In the genomic region with DNA sequence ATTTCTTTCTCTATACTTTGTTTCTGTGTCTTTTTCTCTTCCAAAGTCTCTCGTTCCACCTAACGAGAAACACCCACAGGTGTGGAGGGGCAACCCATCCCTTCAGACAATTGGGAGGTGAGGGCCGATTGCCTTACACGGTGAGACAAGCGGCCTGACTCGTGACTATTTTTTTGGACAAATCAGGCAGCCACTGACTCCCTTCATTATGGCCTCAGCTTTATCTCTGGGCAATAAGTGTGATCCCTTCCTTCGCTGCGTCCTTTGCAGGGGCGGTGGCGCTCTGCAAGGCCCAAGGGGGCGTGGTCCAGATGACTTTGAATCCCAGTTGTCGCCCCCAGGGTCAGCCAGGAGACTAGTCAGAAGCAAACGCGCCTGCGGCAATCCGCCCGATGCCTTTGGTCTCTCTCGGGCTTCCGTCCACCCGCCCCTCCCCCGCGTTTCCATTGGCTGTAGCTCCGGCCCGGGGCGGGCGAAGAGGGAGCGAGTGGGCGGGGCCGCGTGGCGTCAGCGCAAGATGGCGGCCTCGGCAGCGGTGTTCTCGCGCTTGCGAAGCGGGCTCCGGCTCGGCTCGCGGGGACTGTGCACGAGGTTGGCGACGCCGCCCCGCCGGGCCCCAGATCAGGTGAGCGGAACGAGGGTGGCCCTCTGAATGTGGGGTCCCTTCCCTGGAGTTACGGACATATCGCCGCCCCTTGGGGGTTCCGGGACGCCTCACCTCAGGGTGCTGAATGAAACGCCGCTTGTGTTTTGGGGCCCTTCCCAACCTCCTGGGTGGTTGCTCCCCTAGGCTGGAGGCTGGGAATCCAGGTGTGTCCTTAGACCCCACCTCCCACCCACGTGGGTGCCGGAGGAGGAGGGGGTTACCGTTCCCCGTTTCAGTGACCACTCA, we compare ENCODE assay signal across 1 cellular context.
TF ChIP-seq lines count a peak whose summit lies in the region.

A gene (plus strand): TSS at position 502 of the 892 bp plus-strand sequence. CDS start 16 bp downstream, at position 518.

TF ChIP-seq in HEK293, 187 proteins besides CTCF, POLR2A, EP300 and RAD21 (continued from another document and continues in another):
- TF ChIP-seq, protein P1, sequence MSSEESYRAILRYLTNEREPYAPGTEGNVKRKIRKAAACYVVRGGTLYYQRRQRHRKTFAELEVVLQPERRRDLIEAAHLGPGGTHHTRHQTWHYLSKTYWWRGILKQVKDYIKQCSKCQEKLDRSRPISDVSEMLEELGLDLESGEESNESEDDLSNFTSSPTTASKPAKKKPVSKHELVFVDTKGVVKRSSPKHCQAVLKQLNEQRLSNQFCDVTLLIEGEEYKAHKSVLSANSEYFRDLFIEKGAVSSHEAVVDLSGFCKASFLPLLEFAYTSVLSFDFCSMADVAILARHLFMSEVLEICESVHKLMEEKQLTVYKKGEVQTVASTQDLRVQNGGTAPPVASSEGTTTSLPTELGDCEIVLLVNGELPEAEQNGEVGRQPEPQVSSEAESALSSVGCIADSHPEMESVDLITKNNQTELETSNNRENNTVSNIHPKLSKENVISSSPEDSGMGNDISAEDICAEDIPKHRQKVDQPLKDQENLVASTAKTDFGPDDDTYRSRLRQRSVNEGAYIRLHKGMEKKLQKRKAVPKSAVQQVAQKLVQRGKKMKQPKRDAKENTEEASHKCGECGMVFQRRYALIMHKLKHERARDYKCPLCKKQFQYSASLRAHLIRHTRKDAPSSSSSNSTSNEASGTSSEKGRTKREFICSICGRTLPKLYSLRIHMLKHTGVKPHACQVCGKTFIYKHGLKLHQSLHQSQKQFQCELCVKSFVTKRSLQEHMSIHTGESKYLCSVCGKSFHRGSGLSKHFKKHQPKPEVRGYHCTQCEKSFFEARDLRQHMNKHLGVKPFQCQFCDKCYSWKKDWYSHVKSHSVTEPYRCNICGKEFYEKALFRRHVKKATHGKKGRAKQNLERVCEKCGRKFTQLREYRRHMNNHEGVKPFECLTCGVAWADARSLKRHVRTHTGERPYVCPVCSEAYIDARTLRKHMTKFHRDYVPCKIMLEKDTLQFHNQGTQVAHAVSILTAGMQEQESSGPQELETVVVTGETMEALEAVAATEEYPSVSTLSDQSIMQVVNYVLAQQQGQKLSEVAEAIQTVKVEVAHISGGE (tag by site-specific recombination; conservative IDR thresholded peaks at IDR 0.05; ENCODE audit: low read depth): no peak; the same call in none of the 2 replicates
- TF ChIP-seq OVOL3 (tag by site-specific recombination; IDR thresholded peaks at IDR 0.05) (no peak), ZNF629 (tag by site-specific recombination; IDR thresholded peaks at IDR 0.05) (peak; percentile 86), ZFP37 (tag by site-specific recombination; IDR thresholded peaks at IDR 0.05) (peak; percentile 97), BCL11B (tag by site-specific recombination; IDR thresholded peaks at IDR 0.05; ENCODE audit: low read depth) (peak; percentile 82; the same call in 1 of the 2 replicates), ZNF155 (tag by site-specific recombination; IDR thresholded peaks at IDR 0.05) (no peak), ZNF302 (tag by site-specific recombination; IDR thresholded peaks at IDR 0.05; ENCODE audit: low read depth) (no peak), ZNF24 (tag by site-specific recombination; IDR thresholded peaks at IDR 0.05) (peak; percentile 97), TRIM28 (IDR thresholded peaks at IDR 0.05; ENCODE audit: borderline replicate concordance, low read length) (no peak; the same call in 1 of the 2 replicates), ZNF404 (tag by site-specific recombination; IDR thresholded peaks at IDR 0.05) (no peak), ZNF596 (tag by site-specific recombination; IDR thresholded peaks at IDR 0.05) (no peak), ZNF174 (tag by site-specific recombination; IDR thresholded peaks at IDR 0.05) (no peak), ZBTB48 (tag by site-specific recombination; IDR thresholded peaks at IDR 0.05) (peak; percentile 95), ZFP69B (tag by site-specific recombination; IDR thresholded peaks at IDR 0.05) (peak; percentile 84), ZNF239 (tag by site-specific recombination; IDR thresholded peaks at IDR 0.05) (no peak), ZBTB20 (tag by site-specific recombination; IDR thresholded peaks at IDR 0.05) (peak; percentile 95), ZNF544 (tag by site-specific recombination; IDR thresholded peaks at IDR 0.05) (no peak), BCL11A (tag by site-specific recombination; IDR thresholded peaks at IDR 0.05; ENCODE audit: low read depth) (0 out of 2 replicates have a peak, but pooled peaks have one; percentile 63), ZSCAN23 (tag by site-specific recombination; IDR thresholded peaks at IDR 0.05) (no peak), GLI4 (tag by site-specific recombination; IDR thresholded peaks at IDR 0.05) (no peak), ZBTB7A (tag by site-specific recombination; IDR thresholded peaks at IDR 0.05; ENCODE audit: low read depth) (peak; percentile 13; the same call in 1 of the 2 replicates), MZF1 (tag by site-specific recombination; IDR thresholded peaks at IDR 0.05; ENCODE audit: borderline replicate concordance) (peak; percentile 45), SP3 (tag by site-specific recombination; IDR thresholded peaks at IDR 0.05) (peak; percentile 100), ZNF560 (tag by site-specific recombination; IDR thresholded peaks at IDR 0.05; ENCODE audit: borderline replicate concordance) (no peak), ZNF623 (tag by site-specific recombination; IDR thresholded peaks at IDR 0.05) (no peak; the same call in 1 of the 2 replicates), ZNF133 (tag by site-specific recombination; IDR thresholded peaks at IDR 0.05) (0 out of 2 replicates have a peak, but pooled peaks have one; percentile 19), ZNF621 (tag by site-specific recombination; IDR thresholded peaks at IDR 0.05) (no peak), ZNF394 (tag by site-specific recombination; IDR thresholded peaks at IDR 0.05; ENCODE audit: borderline replicate concordance) (peak; percentile 46; the same call in 1 of the 2 replicates), ZSCAN16 (tag by site-specific recombination; IDR thresholded peaks at IDR 0.05) (no peak; the same call in none of the 2 replicates), ZNF610 (tag by site-specific recombination; IDR thresholded peaks at IDR 0.05; ENCODE audit: borderline replicate concordance) (peak; percentile 66), SCRT2 (tag by site-specific recombination; IDR thresholded peaks at IDR 0.05) (peak; percentile 90), KLF10 (tag by site-specific recombination; IDR thresholded peaks at IDR 0.05) (peak; percentile 95), KLF7 (tag by site-specific recombination; IDR thresholded peaks at IDR 0.05; ENCODE audit: borderline replicate concordance) (peak; percentile 80)
- TF ChIP-seq, protein P2, sequence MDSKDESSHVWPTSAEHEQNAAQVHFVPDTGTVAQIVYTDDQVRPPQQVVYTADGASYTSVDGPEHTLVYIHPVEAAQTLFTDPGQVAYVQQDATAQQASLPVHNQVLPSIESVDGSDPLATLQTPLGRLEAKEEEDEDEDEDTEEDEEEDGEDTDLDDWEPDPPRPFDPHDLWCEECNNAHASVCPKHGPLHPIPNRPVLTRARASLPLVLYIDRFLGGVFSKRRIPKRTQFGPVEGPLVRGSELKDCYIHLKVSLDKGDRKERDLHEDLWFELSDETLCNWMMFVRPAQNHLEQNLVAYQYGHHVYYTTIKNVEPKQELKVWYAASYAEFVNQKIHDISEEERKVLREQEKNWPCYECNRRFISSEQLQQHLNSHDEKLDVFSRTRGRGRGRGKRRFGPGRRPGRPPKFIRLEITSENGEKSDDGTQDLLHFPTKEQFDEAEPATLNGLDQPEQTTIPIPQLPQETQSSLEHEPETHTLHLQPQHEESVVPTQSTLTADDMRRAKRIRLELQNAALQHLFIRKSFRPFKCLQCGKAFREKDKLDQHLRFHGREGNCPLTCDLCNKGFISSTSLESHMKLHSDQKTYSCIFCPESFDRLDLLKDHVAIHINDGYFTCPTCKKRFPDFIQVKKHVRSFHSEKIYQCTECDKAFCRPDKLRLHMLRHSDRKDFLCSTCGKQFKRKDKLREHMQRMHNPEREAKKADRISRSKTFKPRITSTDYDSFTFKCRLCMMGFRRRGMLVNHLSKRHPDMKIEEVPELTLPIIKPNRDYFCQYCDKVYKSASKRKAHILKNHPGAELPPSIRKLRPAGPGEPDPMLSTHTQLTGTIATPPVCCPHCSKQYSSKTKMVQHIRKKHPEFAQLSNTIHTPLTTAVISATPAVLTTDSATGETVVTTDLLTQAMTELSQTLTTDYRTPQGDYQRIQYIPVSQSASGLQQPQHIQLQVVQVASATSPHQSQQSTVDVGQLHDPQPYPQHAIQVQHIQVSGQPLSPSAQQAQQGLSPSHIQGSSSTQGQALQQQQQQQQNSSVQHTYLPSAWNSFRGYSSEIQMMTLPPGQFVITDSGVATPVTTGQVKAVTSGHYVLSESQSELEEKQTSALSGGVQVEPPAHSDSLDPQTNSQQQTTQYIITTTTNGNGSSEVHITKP (tag by site-specific recombination; IDR thresholded peaks at IDR 0.05): peak; percentile 85
- TF ChIP-seq, protein P3, sequence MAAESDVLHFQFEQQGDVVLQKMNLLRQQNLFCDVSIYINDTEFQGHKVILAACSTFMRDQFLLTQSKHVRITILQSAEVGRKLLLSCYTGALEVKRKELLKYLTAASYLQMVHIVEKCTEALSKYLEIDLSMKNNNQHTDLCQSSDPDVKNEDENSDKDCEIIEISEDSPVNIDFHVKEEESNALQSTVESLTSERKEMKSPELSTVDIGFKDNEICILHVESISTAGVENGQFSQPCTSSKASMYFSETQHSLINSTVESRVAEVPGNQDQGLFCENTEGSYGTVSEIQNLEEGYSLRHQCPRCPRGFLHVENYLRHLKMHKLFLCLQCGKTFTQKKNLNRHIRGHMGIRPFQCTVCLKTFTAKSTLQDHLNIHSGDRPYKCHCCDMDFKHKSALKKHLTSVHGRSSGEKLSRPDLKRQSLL (tag by site-specific recombination; IDR thresholded peaks at IDR 0.05): peak; percentile 52; the same call in 1 of the 2 replicates
- TF ChIP-seq, protein P4, sequence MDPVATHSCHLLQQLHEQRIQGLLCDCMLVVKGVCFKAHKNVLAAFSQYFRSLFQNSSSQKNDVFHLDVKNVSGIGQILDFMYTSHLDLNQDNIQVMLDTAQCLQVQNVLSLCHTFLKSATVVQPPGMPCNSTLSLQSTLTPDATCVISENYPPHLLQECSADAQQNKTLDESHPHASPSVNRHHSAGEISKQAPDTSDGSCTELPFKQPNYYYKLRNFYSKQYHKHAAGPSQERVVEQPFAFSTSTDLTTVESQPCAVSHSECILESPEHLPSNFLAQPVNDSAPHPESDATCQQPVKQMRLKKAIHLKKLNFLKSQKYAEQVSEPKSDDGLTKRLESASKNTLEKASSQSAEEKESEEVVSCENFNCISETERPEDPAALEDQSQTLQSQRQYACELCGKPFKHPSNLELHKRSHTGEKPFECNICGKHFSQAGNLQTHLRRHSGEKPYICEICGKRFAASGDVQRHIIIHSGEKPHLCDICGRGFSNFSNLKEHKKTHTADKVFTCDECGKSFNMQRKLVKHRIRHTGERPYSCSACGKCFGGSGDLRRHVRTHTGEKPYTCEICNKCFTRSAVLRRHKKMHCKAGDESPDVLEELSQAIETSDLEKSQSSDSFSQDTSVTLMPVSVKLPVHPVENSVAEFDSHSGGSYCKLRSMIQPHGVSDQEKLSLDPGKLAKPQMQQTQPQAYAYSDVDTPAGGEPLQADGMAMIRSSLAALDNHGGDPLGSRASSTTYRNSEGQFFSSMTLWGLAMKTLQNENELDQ (tag by site-specific recombination; IDR thresholded peaks at IDR 0.05; ENCODE audit: low read depth): no peak
- TF ChIP-seq, protein P5, sequence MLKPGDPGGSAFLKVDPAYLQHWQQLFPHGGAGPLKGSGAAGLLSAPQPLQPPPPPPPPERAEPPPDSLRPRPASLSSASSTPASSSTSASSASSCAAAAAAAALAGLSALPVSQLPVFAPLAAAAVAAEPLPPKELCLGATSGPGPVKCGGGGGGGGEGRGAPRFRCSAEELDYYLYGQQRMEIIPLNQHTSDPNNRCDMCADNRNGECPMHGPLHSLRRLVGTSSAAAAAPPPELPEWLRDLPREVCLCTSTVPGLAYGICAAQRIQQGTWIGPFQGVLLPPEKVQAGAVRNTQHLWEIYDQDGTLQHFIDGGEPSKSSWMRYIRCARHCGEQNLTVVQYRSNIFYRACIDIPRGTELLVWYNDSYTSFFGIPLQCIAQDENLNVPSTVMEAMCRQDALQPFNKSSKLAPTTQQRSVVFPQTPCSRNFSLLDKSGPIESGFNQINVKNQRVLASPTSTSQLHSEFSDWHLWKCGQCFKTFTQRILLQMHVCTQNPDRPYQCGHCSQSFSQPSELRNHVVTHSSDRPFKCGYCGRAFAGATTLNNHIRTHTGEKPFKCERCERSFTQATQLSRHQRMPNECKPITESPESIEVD (tag by site-specific recombination; IDR thresholded peaks at IDR 0.05): no peak
- TF ChIP-seq, protein P6, sequence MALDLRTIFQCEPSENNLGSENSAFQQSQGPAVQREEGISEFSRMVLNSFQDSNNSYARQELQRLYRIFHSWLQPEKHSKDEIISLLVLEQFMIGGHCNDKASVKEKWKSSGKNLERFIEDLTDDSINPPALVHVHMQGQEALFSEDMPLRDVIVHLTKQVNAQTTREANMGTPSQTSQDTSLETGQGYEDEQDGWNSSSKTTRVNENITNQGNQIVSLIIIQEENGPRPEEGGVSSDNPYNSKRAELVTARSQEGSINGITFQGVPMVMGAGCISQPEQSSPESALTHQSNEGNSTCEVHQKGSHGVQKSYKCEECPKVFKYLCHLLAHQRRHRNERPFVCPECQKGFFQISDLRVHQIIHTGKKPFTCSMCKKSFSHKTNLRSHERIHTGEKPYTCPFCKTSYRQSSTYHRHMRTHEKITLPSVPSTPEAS (tag by site-specific recombination; IDR thresholded peaks at IDR 0.05): no peak; the same call in 1 of the 2 replicates
- TF ChIP-seq, protein P7, sequence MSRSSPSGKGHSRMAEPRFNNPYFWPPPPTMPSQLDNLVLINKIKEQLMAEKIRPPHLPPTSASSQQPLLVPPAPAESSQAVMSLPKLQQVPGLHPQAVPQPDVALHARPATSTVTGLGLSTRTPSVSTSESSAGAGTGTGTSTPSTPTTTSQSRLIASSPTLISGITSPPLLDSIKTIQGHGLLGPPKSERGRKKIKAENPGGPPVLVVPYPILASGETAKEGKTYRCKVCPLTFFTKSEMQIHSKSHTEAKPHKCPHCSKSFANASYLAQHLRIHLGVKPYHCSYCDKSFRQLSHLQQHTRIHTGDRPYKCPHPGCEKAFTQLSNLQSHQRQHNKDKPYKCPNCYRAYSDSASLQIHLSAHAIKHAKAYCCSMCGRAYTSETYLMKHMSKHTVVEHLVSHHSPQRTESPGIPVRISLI (tag by site-specific recombination; IDR thresholded peaks at IDR 0.05): peak; percentile 88
- TF ChIP-seq, protein P8, sequence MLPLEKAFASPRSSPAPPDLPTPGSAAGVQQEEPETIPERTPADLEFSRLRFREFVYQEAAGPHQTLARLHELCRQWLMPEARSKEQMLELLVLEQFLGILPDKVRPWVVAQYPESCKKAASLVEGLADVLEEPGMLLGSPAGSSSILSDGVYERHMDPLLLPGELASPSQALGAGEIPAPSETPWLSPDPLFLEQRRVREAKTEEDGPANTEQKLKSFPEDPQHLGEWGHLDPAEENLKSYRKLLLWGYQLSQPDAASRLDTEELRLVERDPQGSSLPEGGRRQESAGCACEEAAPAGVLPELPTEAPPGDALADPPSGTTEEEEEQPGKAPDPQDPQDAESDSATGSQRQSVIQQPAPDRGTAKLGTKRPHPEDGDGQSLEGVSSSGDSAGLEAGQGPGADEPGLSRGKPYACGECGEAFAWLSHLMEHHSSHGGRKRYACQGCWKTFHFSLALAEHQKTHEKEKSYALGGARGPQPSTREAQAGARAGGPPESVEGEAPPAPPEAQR (tag by site-specific recombination; IDR thresholded peaks at IDR 0.05): peak; percentile 16; the same call in 1 of the 2 replicates
